15 cellular contexts compared by ENCODE assay signal in the genomic region with DNA sequence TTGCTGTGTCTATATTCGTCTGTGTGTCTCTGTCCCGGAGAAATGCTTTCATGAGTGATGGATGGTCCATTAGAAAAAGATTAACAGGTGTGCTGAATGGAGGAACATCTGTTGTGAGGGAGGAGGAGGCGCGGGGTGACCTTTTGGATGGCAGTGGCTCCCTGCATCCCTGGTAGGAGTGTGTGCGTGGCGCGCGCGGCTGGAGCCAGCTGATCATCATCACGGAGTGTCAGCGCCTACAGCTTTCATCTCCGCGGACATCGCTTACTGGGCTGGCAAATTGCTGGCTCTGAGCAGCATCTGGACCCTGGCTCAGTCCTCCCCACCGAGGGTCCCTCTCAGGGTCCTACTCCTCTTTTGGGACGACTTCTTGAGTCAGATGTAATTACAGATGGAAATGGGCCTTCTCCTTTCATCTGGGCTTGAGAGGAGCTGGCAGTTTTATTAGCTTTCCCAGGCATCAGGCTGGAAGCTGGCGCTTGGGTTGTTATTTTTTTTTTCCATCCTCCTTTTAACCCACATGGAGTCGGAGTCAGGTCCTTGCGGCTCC.
DNase-seq lines count a peak whose midpoint lies in the region; ATAC-seq and TF ChIP-seq lines count a peak whose summit lies in the region.
"Had no signal": no experiment of that assay in that cellular context is flagged by ENCODE, and none has a peak within 500 bp of the region (broad histone marks: within the 10 kb centered on the region; RNA-seq: fewer than 3 reads in every experiment).

No MANE protein-coding gene starts in this region.

- no peaks in the 10 kb centered on the region for H3K27me3 ChIP-seq in naive thymus-derived CD4-positive, alpha-beta T cell (ENCODE audit: control insufficient read depth in 2 of 2, insufficient read depth in 2 of 2, low read length in 2 of 2)
- H3K27me3 ChIP-seq: BLaER1 treated with 17β-estradiol and CSF1 and Interleukin-3, amounts not matched to agents 10 nM and 100 nM had no signal

- CTCF ChIA-PET in HEK293 (lab: Yijun Ruan, JAX) = interaction anchor here (0.7 to 1.6 kb wide), 5 partner anchors 10 to 121 kb away, joined by 3 to 4 read pairs (median 4); no protein-coding TSS in a partner anchor
- CTCF ChIA-PET in naive thymus-derived CD4-positive, alpha-beta T cell (lab: Charles Lee) = interaction anchor here (0.6 kb wide), 1 partner anchor 216 kb away, joined by 3 read pairs; no protein-coding TSS in a partner anchor

- TF ChIP-seq CTCF in HEK293 (tag by site-specific recombination; IDR thresholded peaks at IDR 0.05) = no peak

- peaks cover 0 to 3% (median 0%) of the 10 kb centered on the region in 5 donors for H3K27me3 Mint-ChIP-seq in naive thymus-derived CD4-positive, alpha-beta T cell

- intact Hi-C loops in naive thymus-derived CD4-positive, alpha-beta T cell (cut with micrococcal nuclease) = no loop called here

- H3K9me3 Mint-ChIP-seq in naive thymus-derived CD4-positive, alpha-beta T cell = no peaks in the 10 kb centered on the region
- H3K9me3 Mint-ChIP-seq: HFFc6; T-helper 1 cell treated with Interleukin-12 subunit alpha and Interleukin-12 subunit beta and Interleukin-4 antibody, amounts not matched to agents 30 μg/mL and 1 μg/mL, for 36 hours had no signal

- no peaks in the 10 kb centered on the region for H3K4me1 ChIP-seq in HEK293 (ENCODE audit: control insufficient read depth, insufficient read depth, low read length)
- H3K4me1 ChIP-seq in naive thymus-derived CD4-positive, alpha-beta T cell (ENCODE audit: control insufficient read depth in 2 of 2, insufficient read depth in 2 of 2, low read length in 2 of 2) = peaks cover 15 to 42% of the 10 kb centered on the region in 2 donors

- no peak overlapping the region for H3K27ac ChIP-seq in HEK293 (ENCODE audit: extremely low read depth, low read depth, low read length)
- no peak overlapping the region for H3K27ac ChIP-seq in naive thymus-derived CD4-positive, alpha-beta T cell (ENCODE audit: low read depth, low read length)
- H3K27ac ChIP-seq: BLaER1 treated with 17β-estradiol and CSF1 and Interleukin-3, amounts not matched to agents 10 nM and 100 nM had no signal

- H3K9me3 ChIP-seq in HEK293 (ENCODE audit: control insufficient read depth, insufficient read depth, low read depth, low read length) = no peaks in the 10 kb centered on the region
- no peaks in the 10 kb centered on the region for H3K9me3 ChIP-seq in naive thymus-derived CD4-positive, alpha-beta T cell (ENCODE audit: control insufficient read depth in 2 of 3, low read length in 3 of 3)
- H3K9me3 ChIP-seq: BLaER1 treated with 17β-estradiol and CSF1 and Interleukin-3, amounts not matched to agents 10 nM and 100 nM had no signal

- H3K36me3 ChIP-seq in HEK293 (ENCODE audit: control insufficient read depth in 2 of 2, insufficient read depth in 1 of 2, low read length in 2 of 2) = no peaks in the 10 kb centered on the region
- H3K36me3 ChIP-seq in naive thymus-derived CD4-positive, alpha-beta T cell (ENCODE audit: control insufficient read depth in 2 of 3, insufficient read depth in 3 of 3, low read length in 3 of 3) = no peaks in the 10 kb centered on the region
- H3K36me3 ChIP-seq: BLaER1 treated with 17β-estradiol and CSF1 and Interleukin-3, amounts not matched to agents 10 nM and 100 nM had no signal

- peaks cover 31 to 62% (median 46%) of the 10 kb centered on the region in 7 donors for H3K4me1 Mint-ChIP-seq in naive thymus-derived CD4-positive, alpha-beta T cell

- ATAC-seq in naive thymus-derived CD4-positive, alpha-beta T cell = no peak

- POLR2A ChIA-PET in HEK293 (lab: Yijun Ruan, JAX) = no interaction called here
- POLR2A ChIA-PET in naive thymus-derived CD4-positive, alpha-beta T cell (lab: Charles Lee) = no interaction called here

- H3K36me3 Mint-ChIP-seq in naive thymus-derived CD4-positive, alpha-beta T cell = peaks cover 0 to 8% (median 1%) of the 10 kb centered on the region in 5 donors

- DNase-seq in NCI-H1417 (lab: John Stamatoyannopoulos, UW) = peak in 2 of 3 experiments; percentile 30 to 59
- DNase-seq in NCI-H1417 treated with DMSO at 0.1 percent for 48 hours (lab: John Stamatoyannopoulos, UW) = no peak
- DNase-seq in NCI-H524 treated with DMSO at 0.1 percent for 48 hours (lab: John Stamatoyannopoulos, UW) = peak; percentile 43
- no peak for DNase-seq in naive thymus-derived CD4-positive, alpha-beta T cell
- no peak for DNase-seq in NCI-H146 (lab: John Stamatoyannopoulos, UW)
- DNase-seq in SIG-M5 (lab: John Stamatoyannopoulos, UW) = no peak
- DNase-seq in NCI-H446 (lab: John Stamatoyannopoulos, UW) = no peak
- DNase-seq: HFFc6; KG1; NCI-H2081; NCI-H446 treated with DMSO at 0.1 percent for 48 hours; NK-92 treated with Interleukin-12 subunit alpha and Interleukin-12 subunit beta, amount 100 ng/mL, for 24 hours had no signal

- peak overlapping the region in 8 of 9 donors; percentile 39 to 97 (median 66) for H3K27ac Mint-ChIP-seq in naive thymus-derived CD4-positive, alpha-beta T cell
- H3K27ac Mint-ChIP-seq: HFFc6; T-helper 1 cell treated with Interleukin-12 subunit alpha and Interleukin-12 subunit beta and Interleukin-4 antibody, amounts not matched to agents 30 μg/mL and 1 μg/mL, for 36 hours had no signal

- peak overlapping the region in 1 of 10 donors; percentile 27 for H3K4me3 Mint-ChIP-seq in naive thymus-derived CD4-positive, alpha-beta T cell
- H3K4me3 Mint-ChIP-seq: HFFc6; T-helper 1 cell treated with Interleukin-12 subunit alpha and Interleukin-12 subunit beta and Interleukin-4 antibody, amounts not matched to agents 30 μg/mL and 1 μg/mL, for 36 hours had no signal

- no peak overlapping the region for H3K4me3 ChIP-seq in HEK293 (ENCODE audit: low read depth, low read length)
- no peak overlapping the region for H3K4me3 ChIP-seq in naive thymus-derived CD4-positive, alpha-beta T cell (ENCODE audit: low read length)
- H3K4me3 ChIP-seq: BLaER1 treated with 17β-estradiol and CSF1 and Interleukin-3, amounts not matched to agents 10 nM and 100 nM had no signal

TF ChIP-seq in HEK293, 187 proteins besides CTCF, POLR2A, EP300 and RAD21:
- TF ChIP-seq SCRT2 (tag by site-specific recombination; IDR thresholded peaks at IDR 0.05) (peak; percentile 52), ZNF830 (tag by site-specific recombination; IDR thresholded peaks at IDR 0.05; ENCODE audit: low read depth) (no peak)

Comparison
In these comparisons a context has a peak if more than half of its experiments do, and no peak if none do; other contexts are left out.
1. DNase-seq: peak in NCI-H1417 (2 of 3) and NCI-H524 treated with DMSO at 0.1 percent for 48 hours (single experiment); none in NCI-H1417 treated with DMSO at 0.1 percent for 48 hours (single experiment), naive thymus-derived CD4-positive, alpha-beta T cell (0 of 9), NCI-H146 (single experiment), SIG-M5 (single experiment) and NCI-H446 (0 of 2).